ENCODE assay signal across 8 cellular contexts in the genomic region with DNA sequence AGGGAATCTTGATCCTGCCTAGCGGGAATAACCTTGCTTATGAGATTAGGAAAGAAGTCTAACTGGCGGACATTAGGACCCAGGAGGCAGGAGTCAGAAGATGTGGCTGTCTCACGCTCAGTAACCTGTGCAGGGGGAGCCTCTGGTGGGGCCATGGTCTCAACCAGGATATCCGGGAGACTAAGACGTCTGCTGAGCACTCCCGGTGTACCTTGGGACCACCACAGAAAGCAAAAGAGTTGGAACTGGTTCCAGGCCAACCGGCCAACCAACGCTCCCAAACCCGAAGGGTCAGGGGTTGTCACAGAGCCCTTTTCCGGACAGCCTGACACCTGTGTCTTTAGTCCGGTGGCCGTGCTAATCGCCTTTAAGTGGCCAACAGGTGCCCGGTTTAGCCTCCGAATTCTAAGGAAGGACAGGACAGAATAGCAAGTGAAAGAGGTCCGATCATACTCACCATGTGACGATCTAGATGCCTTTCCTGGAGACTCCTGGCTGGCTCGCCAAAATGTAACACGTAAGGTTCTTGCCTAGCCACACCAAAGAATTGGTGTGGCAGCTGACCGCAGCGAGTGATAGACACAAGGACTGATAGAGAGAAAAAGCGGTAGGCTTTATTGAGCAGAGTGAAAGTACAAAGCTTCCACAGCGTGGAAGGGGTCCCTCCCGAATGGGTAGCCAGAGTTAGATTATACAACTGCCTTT.
DNase-seq lines count a peak whose midpoint lies in the region; ATAC-seq lines count a peak whose summit lies in the region.

No MANE protein-coding gene starts in this region.

- POLR2A ChIA-PET in activated CD4-positive, alpha-beta T cell treated with anti-CD3 and anti-CD28 coated beads for 36 hours (lab: Charles Lee), result no interaction called here
- POLR2A ChIA-PET in activated CD4-positive, alpha-beta memory T cell treated with anti-CD3 and anti-CD28 coated beads, Interleukin-2, amount 10 ng/mL, durations not matched to agents 7 days and 5 days (lab: Charles Lee), result no interaction called here

- H3K27ac ChIP-seq in iPS-18a (ENCODE audit: low read length), result no peak overlapping the region

- intact Hi-C loops in activated CD4-positive, alpha-beta T cell treated with anti-CD3 and anti-CD28 coated beads for 36 hours (cut with DNase I, micrococcal nuclease), result no loop called here

- H3K9me3 Mint-ChIP-seq in activated CD4-positive, alpha-beta T cell treated with anti-CD3 and anti-CD28 coated beads for 36 hours (ENCODE audit: low read depth), result no peaks in the 10 kb centered on the region
- no peaks in the 10 kb centered on the region for H3K9me3 Mint-ChIP-seq in activated CD4-positive, alpha-beta memory T cell treated with anti-CD3 and anti-CD28 coated beads, Interleukin-2, amount 10 ng/mL, durations not matched to agents 7 days and 5 days
- no peaks in the 10 kb centered on the region for H3K9me3 Mint-ChIP-seq in stimulated activated effector memory CD8-positive, alpha-beta T cell treated with anti-CD3 and anti-CD28 coated beads, Interleukin-12 subunit alpha, Interleukin-12 subunit beta, amount 100 ng/mL, for 72 hours
- H3K9me3 Mint-ChIP-seq in T-helper 2 cell treated with Interferon-gamma antibody and Interleukin-4, amounts not matched to agents 5 μg/mL and 100 μg/mL, for 36 hours, result no peaks in the 10 kb centered on the region

- no peaks in the 10 kb centered on the region for H3K9me3 ChIP-seq in iPS-18a (ENCODE audit: control insufficient read depth, low read depth, low read length)

- H3K36me3 Mint-ChIP-seq in activated CD4-positive, alpha-beta T cell treated with anti-CD3 and anti-CD28 coated beads for 36 hours (ENCODE audit: low read depth), result no peaks in the 10 kb centered on the region
- H3K36me3 Mint-ChIP-seq in activated CD4-positive, alpha-beta memory T cell treated with anti-CD3 and anti-CD28 coated beads, Interleukin-2, amount 10 ng/mL, durations not matched to agents 7 days and 5 days (ENCODE audit: low read depth), result no peaks in the 10 kb centered on the region
- H3K36me3 Mint-ChIP-seq in stimulated activated effector memory CD8-positive, alpha-beta T cell treated with anti-CD3 and anti-CD28 coated beads, Interleukin-12 subunit alpha, Interleukin-12 subunit beta, amount 100 ng/mL, for 72 hours, result no peaks in the 10 kb centered on the region
- H3K36me3 Mint-ChIP-seq in T-helper 2 cell treated with Interferon-gamma antibody and Interleukin-4, amounts not matched to agents 5 μg/mL and 100 μg/mL, for 36 hours (ENCODE audit: low read depth), result no peaks in the 10 kb centered on the region

- H3K27me3 Mint-ChIP-seq in activated CD4-positive, alpha-beta T cell treated with anti-CD3 and anti-CD28 coated beads for 36 hours, result peaks cover 10% of the 10 kb centered on the region
- peaks cover 8% of the 10 kb centered on the region for H3K27me3 Mint-ChIP-seq in activated CD4-positive, alpha-beta memory T cell treated with anti-CD3 and anti-CD28 coated beads, Interleukin-2, amount 10 ng/mL, durations not matched to agents 7 days and 5 days
- peaks cover 6% of the 10 kb centered on the region for H3K27me3 Mint-ChIP-seq in T-helper 2 cell treated with Interferon-gamma antibody and Interleukin-4, amounts not matched to agents 5 μg/mL and 100 μg/mL, for 36 hours (ENCODE audit: low read depth)

- H3K4me3 Mint-ChIP-seq in activated CD4-positive, alpha-beta T cell treated with anti-CD3 and anti-CD28 coated beads for 36 hours, result no peak overlapping the region
- H3K4me3 Mint-ChIP-seq in activated CD4-positive, alpha-beta memory T cell treated with anti-CD3 and anti-CD28 coated beads, Interleukin-2, amount 10 ng/mL, durations not matched to agents 7 days and 5 days, result no peak overlapping the region
- H3K4me3 Mint-ChIP-seq in stimulated activated effector memory CD8-positive, alpha-beta T cell treated with anti-CD3 and anti-CD28 coated beads, Interleukin-12 subunit alpha, Interleukin-12 subunit beta, amount 100 ng/mL, for 72 hours, result no peak overlapping the region
- H3K4me3 Mint-ChIP-seq in T-helper 2 cell treated with Interferon-gamma antibody and Interleukin-4, amounts not matched to agents 5 μg/mL and 100 μg/mL, for 36 hours, result no peak overlapping the region

- H3K4me1 Mint-ChIP-seq in activated CD4-positive, alpha-beta T cell treated with anti-CD3 and anti-CD28 coated beads for 36 hours, result no peaks in the 10 kb centered on the region
- no peaks in the 10 kb centered on the region for H3K4me1 Mint-ChIP-seq in activated CD4-positive, alpha-beta memory T cell treated with anti-CD3 and anti-CD28 coated beads, Interleukin-2, amount 10 ng/mL, durations not matched to agents 7 days and 5 days
- no peaks in the 10 kb centered on the region for H3K4me1 Mint-ChIP-seq in stimulated activated effector memory CD8-positive, alpha-beta T cell treated with anti-CD3 and anti-CD28 coated beads, Interleukin-12 subunit alpha, Interleukin-12 subunit beta, amount 100 ng/mL, for 72 hours
- no peaks in the 10 kb centered on the region for H3K4me1 Mint-ChIP-seq in T-helper 2 cell treated with Interferon-gamma antibody and Interleukin-4, amounts not matched to agents 5 μg/mL and 100 μg/mL, for 36 hours (ENCODE audit: low read depth)

- DNase-seq in activated CD4-positive, alpha-beta T cell treated with anti-CD3 and anti-CD28 coated beads for 36 hours, result peak; percentile 36
- no peak for DNase-seq in activated CD4-positive, alpha-beta T cell treated with anti-CD3 and anti-CD28 coated beads for 4 hours
- DNase-seq in activated CD4-positive, alpha-beta memory T cell treated with anti-CD3 and anti-CD28 coated beads, Interleukin-2, amount 10 ng/mL, durations not matched to agents 7 days and 5 days, result peak; percentile 24
- no peak for DNase-seq in stimulated activated effector memory CD8-positive, alpha-beta T cell treated with anti-CD3 and anti-CD28 coated beads, Interleukin-12 subunit alpha, Interleukin-12 subunit beta, amount 100 ng/mL, for 72 hours (ENCODE audit: low spot score in 2 of 2)
- no peak for DNase-seq in T-helper 2 cell treated with Interferon-gamma antibody and Interleukin-4, amounts not matched to agents 5 μg/mL and 100 μg/mL, for 36 hours (ENCODE audit: low spot score)
- no peak for DNase-seq in effector CD8-positive, alpha-beta T cell (lab: John Stamatoyannopoulos, UW)

- H3K4me1 ChIP-seq in iPS-18a (ENCODE audit: control insufficient read depth, low read depth, low read length), result peaks cover 7% of the 10 kb centered on the region

- H3K4me3 ChIP-seq in iPS-18a (ENCODE audit: low read length), result peak overlapping the region; percentile 73

- CTCF ChIA-PET in activated CD4-positive, alpha-beta T cell treated with anti-CD3 and anti-CD28 coated beads for 36 hours (lab: Charles Lee), result no interaction called here
- CTCF ChIA-PET in activated CD4-positive, alpha-beta memory T cell treated with anti-CD3 and anti-CD28 coated beads, Interleukin-2, amount 10 ng/mL, durations not matched to agents 7 days and 5 days (lab: Charles Lee), result no interaction called here

- peak; percentile 74 for ATAC-seq in activated CD4-positive, alpha-beta T cell treated with anti-CD3 and anti-CD28 coated beads for 36 hours
- ATAC-seq in HG03060 (IDR thresholded peaks at IDR 0.05; ENCODE audit: low read depth, unreplicated experiment), result peak; percentile 35
- peak; percentile 72 for ATAC-seq in stimulated activated effector memory CD8-positive, alpha-beta T cell treated with anti-CD3 and anti-CD28 coated beads, Interleukin-12 subunit alpha, Interleukin-12 subunit beta, amount 100 ng/mL, for 72 hours

- no peaks in the 10 kb centered on the region for H3K27me3 ChIP-seq in iPS-18a (ENCODE audit: control insufficient read depth, insufficient read depth, low read length)

- peak overlapping the region; percentile 63 for H3K9ac ChIP-seq in iPS-18a (ENCODE audit: low read length)

- no peaks in the 10 kb centered on the region for H3K36me3 ChIP-seq in iPS-18a (ENCODE audit: control insufficient read depth, low read depth, low read length)

- no peak overlapping the region for H3K27ac Mint-ChIP-seq in activated CD4-positive, alpha-beta T cell treated with anti-CD3 and anti-CD28 coated beads for 36 hours
- H3K27ac Mint-ChIP-seq in activated CD4-positive, alpha-beta memory T cell treated with anti-CD3 and anti-CD28 coated beads, Interleukin-2, amount 10 ng/mL, durations not matched to agents 7 days and 5 days, result no peak overlapping the region
- no peak overlapping the region for H3K27ac Mint-ChIP-seq in stimulated activated effector memory CD8-positive, alpha-beta T cell treated with anti-CD3 and anti-CD28 coated beads, Interleukin-12 subunit alpha, Interleukin-12 subunit beta, amount 100 ng/mL, for 72 hours
- no peak overlapping the region for H3K27ac Mint-ChIP-seq in T-helper 2 cell treated with Interferon-gamma antibody and Interleukin-4, amounts not matched to agents 5 μg/mL and 100 μg/mL, for 36 hours

Comparison
In these comparisons a context has a peak if more than half of its experiments do, and no peak if none do; other contexts are left out.
1. DNase-seq: peak in activated CD4-positive, alpha-beta T cell treated with anti-CD3 and anti-CD28 coated beads for 36 hours (single experiment) and activated CD4-positive, alpha-beta memory T cell treated with anti-CD3 and anti-CD28 coated beads, Interleukin-2, amount 10 ng/mL, durations not matched to agents 7 days and 5 days (single experiment); none in activated CD4-positive, alpha-beta T cell treated with anti-CD3 and anti-CD28 coated beads for 4 hours (0 of 2), stimulated activated effector memory CD8-positive, alpha-beta T cell treated with anti-CD3 and anti-CD28 coated beads, Interleukin-12 subunit alpha, Interleukin-12 subunit beta, amount 100 ng/mL, for 72 hours (0 of 2), T-helper 2 cell treated with Interferon-gamma antibody and Interleukin-4, amounts not matched to agents 5 μg/mL and 100 μg/mL, for 36 hours (single experiment) and effector CD8-positive, alpha-beta T cell (single experiment).
2. Peak in every context shown above with its lines, with median percentiles within 50 percentile points of each other: ATAC-seq.